In the genomic region with DNA sequence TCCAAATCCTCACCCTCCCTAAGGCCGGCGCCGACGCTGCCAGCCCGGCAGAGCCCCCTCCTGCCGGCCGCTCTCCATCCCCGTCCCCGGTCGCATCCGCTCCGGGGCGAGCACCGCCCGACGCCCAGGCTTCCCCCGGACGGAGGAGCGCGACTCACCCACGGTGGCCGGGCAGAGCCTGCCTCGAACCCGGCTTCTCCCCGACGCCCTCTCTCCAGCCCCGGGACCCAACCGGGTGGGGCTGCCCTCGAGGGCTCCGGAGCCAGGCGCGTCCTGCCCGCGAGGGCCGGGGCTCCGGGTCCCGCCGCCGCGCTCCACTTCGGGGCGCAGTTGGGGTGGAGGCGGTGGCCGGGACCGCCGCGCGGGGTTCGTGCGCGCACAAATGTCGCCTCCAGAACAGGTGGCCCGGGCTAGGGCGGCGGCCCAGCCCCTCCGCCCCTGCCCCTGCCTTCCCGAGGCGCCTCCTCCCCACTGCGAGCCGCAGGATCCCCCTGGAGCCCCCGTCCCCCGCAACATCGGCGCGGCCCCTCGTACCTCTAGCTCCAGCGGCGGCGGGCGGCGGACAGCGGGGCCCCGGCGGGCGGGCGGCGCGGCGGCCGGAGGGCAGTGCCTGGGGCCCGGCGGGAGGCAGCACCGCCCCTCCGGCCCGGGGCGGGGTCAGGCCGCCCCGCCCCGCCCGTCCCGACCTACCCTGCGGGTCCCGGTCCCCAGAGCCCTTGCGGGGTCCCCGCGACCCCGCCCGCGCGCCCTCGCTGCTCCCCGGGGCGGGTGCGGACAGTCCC, we compare ENCODE assay signal across 8 cellular contexts. TPM values are rescaled to one million over a fixed set of nuclear protein-coding genes. Genes with fewer than 3 reads are reported as not detected.
DNase-seq lines count a peak whose midpoint lies in the region; ATAC-seq and TF ChIP-seq lines count a peak whose summit lies in the region.

A gene with protein sequence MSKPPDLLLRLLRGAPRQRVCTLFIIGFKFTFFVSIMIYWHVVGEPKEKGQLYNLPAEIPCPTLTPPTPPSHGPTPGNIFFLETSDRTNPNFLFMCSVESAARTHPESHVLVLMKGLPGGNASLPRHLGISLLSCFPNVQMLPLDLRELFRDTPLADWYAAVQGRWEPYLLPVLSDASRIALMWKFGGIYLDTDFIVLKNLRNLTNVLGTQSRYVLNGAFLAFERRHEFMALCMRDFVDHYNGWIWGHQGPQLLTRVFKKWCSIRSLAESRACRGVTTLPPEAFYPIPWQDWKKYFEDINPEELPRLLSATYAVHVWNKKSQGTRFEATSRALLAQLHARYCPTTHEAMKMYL (minus strand): TSS at position 608 of the 782 bp plus-strand sequence. CDS start 26,919 bp downstream, outside the sequence.

- peak within 1 kb of the TSS; percentile 15 for H2BK120ac ChIP-seq in trophoblast cell (ENCODE audit: insufficient read depth, low read length, poor library complexity)

- intact Hi-C loops in activated CD8-positive, alpha-beta T cell treated with anti-CD3 and anti-CD28 coated beads for 36 hours (cut with micrococcal nuclease): no loop called here

- no peak within 1 kb of the TSS for H2BK5ac ChIP-seq in trophoblast cell (ENCODE audit: low read depth, low read length, poor library complexity)

- H2AK5ac ChIP-seq in trophoblast cell (ENCODE audit: low read length): no peak within 1 kb of the TSS

- TF ChIP-seq CTCF in activated CD8-positive, alpha-beta T cell treated with anti-CD3 and anti-CD28 coated beads for 36 hours (IDR thresholded peaks at IDR 0.05): no peak

- no peaks in the 10 kb centered on the region for H3K79me2 ChIP-seq in trophoblast cell (ENCODE audit: control insufficient read depth, insufficient read depth, low read length, poor library complexity)

- H3K27ac Mint-ChIP-seq in activated CD4-positive, alpha-beta T cell treated with anti-CD3 and anti-CD28 coated beads, Interleukin-2, amount 10 ng/mL, durations not matched to agents 7 days and 5 days: no peak within 1 kb of the TSS
- H3K27ac Mint-ChIP-seq in activated CD8-positive, alpha-beta T cell treated with anti-CD3 and anti-CD28 coated beads for 36 hours: no peak within 1 kb of the TSS

- WGBS in trophoblast cell (ENCODE audit: extremely low coverage, insufficient coverage, insufficient read length): no CpG with 5 or more reads among the region's 104 CpGs

- H2AFZ ChIP-seq in trophoblast cell (ENCODE audit: insufficient read depth, low read length, poor library complexity): no peak within 1 kb of the TSS

- H3K14ac ChIP-seq in trophoblast cell (ENCODE audit: low read length): no peak within 1 kb of the TSS

- CTCF ChIA-PET in activated CD4-positive, alpha-beta T cell treated with anti-CD3 and anti-CD28 coated beads, Interleukin-2, amount 10 ng/mL, durations not matched to agents 7 days and 5 days (lab: Charles Lee): no interaction called here
- CTCF ChIA-PET in activated CD8-positive, alpha-beta T cell treated with anti-CD3 and anti-CD28 coated beads for 36 hours (lab: Charles Lee): no interaction called here

- H2BK12ac ChIP-seq in trophoblast cell (ENCODE audit: low read length): peak within 1 kb of the TSS; percentile 20

- no peak within 1 kb of the TSS for H3K9ac ChIP-seq in trophoblast cell (ENCODE audit: low read length)

- no peak within 1 kb of the TSS for H3K18ac ChIP-seq in trophoblast cell (ENCODE audit: low read length)

- no peaks in the 10 kb centered on the region for H3K79me1 ChIP-seq in trophoblast cell (ENCODE audit: low read length)

- no peak within 1 kb of the TSS for H3K27ac ChIP-seq in trophoblast cell (ENCODE audit: low read depth, low read length)

- ATAC-seq in activated CD8-positive, alpha-beta T cell treated with anti-CD3 and anti-CD28 coated beads for 36 hours: peak; percentile 50
- no peak for ATAC-seq in HG03139 (IDR thresholded peaks at IDR 0.05; ENCODE audit: unreplicated experiment)

- H3K27me3 ChIP-seq in trophoblast cell (ENCODE audit: insufficient read depth, low read length): peaks cover 25% of the 10 kb centered on the region

- peak within 1 kb of the TSS; percentile 50 for H3K4me3 Mint-ChIP-seq in activated CD4-positive, alpha-beta T cell treated with anti-CD3 and anti-CD28 coated beads, Interleukin-2, amount 10 ng/mL, durations not matched to agents 7 days and 5 days
- H3K4me3 Mint-ChIP-seq in activated CD8-positive, alpha-beta T cell treated with anti-CD3 and anti-CD28 coated beads for 36 hours: peak within 1 kb of the TSS; percentile 45

- H3K9me3 Mint-ChIP-seq in activated CD4-positive, alpha-beta T cell treated with anti-CD3 and anti-CD28 coated beads, Interleukin-2, amount 10 ng/mL, durations not matched to agents 7 days and 5 days: no peaks in the 10 kb centered on the region
- no peaks in the 10 kb centered on the region for H3K9me3 Mint-ChIP-seq in activated CD8-positive, alpha-beta T cell treated with anti-CD3 and anti-CD28 coated beads for 36 hours

- H3K4me1 Mint-ChIP-seq in activated CD4-positive, alpha-beta T cell treated with anti-CD3 and anti-CD28 coated beads, Interleukin-2, amount 10 ng/mL, durations not matched to agents 7 days and 5 days: peaks cover 19% of the 10 kb centered on the region
- H3K4me1 Mint-ChIP-seq in activated CD8-positive, alpha-beta T cell treated with anti-CD3 and anti-CD28 coated beads for 36 hours (ENCODE audit: low read depth): peaks cover 17% of the 10 kb centered on the region

- H3K27me3 Mint-ChIP-seq in activated CD4-positive, alpha-beta T cell treated with anti-CD3 and anti-CD28 coated beads, Interleukin-2, amount 10 ng/mL, durations not matched to agents 7 days and 5 days: peaks cover 59% of the 10 kb centered on the region
- peaks cover 56% of the 10 kb centered on the region for H3K27me3 Mint-ChIP-seq in activated CD8-positive, alpha-beta T cell treated with anti-CD3 and anti-CD28 coated beads for 36 hours

- no peak within 1 kb of the TSS for H3K4ac ChIP-seq in trophoblast cell (ENCODE audit: low read depth, low read length)

- peak; percentile 8 for DNase-seq in activated CD4-positive, alpha-beta T cell treated with anti-CD3 and anti-CD28 coated beads, Interleukin-2, amount 10 ng/mL, durations not matched to agents 7 days and 5 days
- DNase-seq in activated CD4-positive, alpha-beta T cell treated with anti-CD3 and anti-CD28 coated beads for 4 hours: no peak
- peak; percentile 7 for DNase-seq in activated CD8-positive, alpha-beta T cell treated with anti-CD3 and anti-CD28 coated beads for 36 hours
- DNase-seq in glomerular visceral epithelial cell (ENCODE audit: extremely low spot score) (peak; percentile 36), trophoblast cell (peak in 1 of 2 donors; percentile 42), NCI-H82 (lab: John Stamatoyannopoulos, UW) (no peak)
- DNase-seq in effector CD4-positive, alpha-beta T cell: no peak

- H3K4me3 ChIP-seq in trophoblast cell (ENCODE audit: low read depth, low read length): peak within 1 kb of the TSS; percentile 64

- H4K8ac ChIP-seq in trophoblast cell (ENCODE audit: low read depth, low read length): peak within 1 kb of the TSS; percentile 47

- peaks cover 6 to 15% of the 10 kb centered on the region in 2 experiments for H3K4me1 ChIP-seq in trophoblast cell (ENCODE audit: control insufficient read depth in 1 of 2, insufficient read depth in 2 of 2, low read length in 2 of 2)

- peaks cover 2% of the 10 kb centered on the region for H3K9me3 ChIP-seq in trophoblast cell (ENCODE audit: insufficient read depth, low read depth, low read length)

- H3K36me3 Mint-ChIP-seq in activated CD4-positive, alpha-beta T cell treated with anti-CD3 and anti-CD28 coated beads, Interleukin-2, amount 10 ng/mL, durations not matched to agents 7 days and 5 days (ENCODE audit: low read depth): no peaks in the 10 kb centered on the region
- H3K36me3 Mint-ChIP-seq in activated CD8-positive, alpha-beta T cell treated with anti-CD3 and anti-CD28 coated beads for 36 hours (ENCODE audit: low read depth): no peaks in the 10 kb centered on the region

- no peaks in the 10 kb centered on the region for H3K36me3 ChIP-seq in trophoblast cell (ENCODE audit: control insufficient read depth in 1 of 2, insufficient read depth in 2 of 2, low read length in 2 of 2)

- peak within 1 kb of the TSS; percentile 32 for H4K91ac ChIP-seq in trophoblast cell (ENCODE audit: low read depth, low read length)

- H4K12ac ChIP-seq in trophoblast cell (ENCODE audit: low read depth, low read length): peak within 1 kb of the TSS; percentile 28

- POLR2A ChIA-PET in activated CD4-positive, alpha-beta T cell treated with anti-CD3 and anti-CD28 coated beads, Interleukin-2, amount 10 ng/mL, durations not matched to agents 7 days and 5 days (lab: Charles Lee): no interaction called here
- POLR2A ChIA-PET in activated CD8-positive, alpha-beta T cell treated with anti-CD3 and anti-CD28 coated beads for 36 hours (lab: Charles Lee): no interaction called here

- H3K4me2 ChIP-seq in trophoblast cell (ENCODE audit: low read length): peak within 1 kb of the TSS; percentile 53

- H3K23ac ChIP-seq in trophoblast cell (ENCODE audit: low read length): no peak within 1 kb of the TSS

RNA-seq across cellular contexts. Expression of the gene that starts here (rescaled TPM):
- under 1 TPM; 0.29 to 0.35 TPM for total RNA-seq in activated CD4-positive, alpha-beta T cell treated with anti-CD3 and anti-CD28 coated beads, Interleukin-2, amount 10 ng/mL, durations not matched to agents 7 days and 5 days
- under 1 TPM; 0.20 to 0.38 TPM for total RNA-seq in activated CD8-positive, alpha-beta T cell treated with anti-CD3 and anti-CD28 coated beads for 36 hours
- polyA plus RNA-seq in trophoblast cell (2013): 7.6 and 8.4 TPM in 2 replicates

Comparison
In these comparisons a context has a peak if more than half of its experiments do, and no peak if none do; other contexts are left out.
1. Peak in DNase-seq in activated CD4-positive, alpha-beta T cell treated with anti-CD3 and anti-CD28 coated beads, Interleukin-2, amount 10 ng/mL, durations not matched to agents 7 days and 5 days; RNA of the gene not detected or under 1 TPM.
2. Peak in DNase-seq and ATAC-seq in activated CD8-positive, alpha-beta T cell treated with anti-CD3 and anti-CD28 coated beads for 36 hours; RNA of the gene not detected or under 1 TPM.